ENCODE assay signal across 9 cellular contexts in genomic region chr6:162770136-162770535, GRCh38. TPM values are rescaled to one million over a fixed set of nuclear protein-coding genes. Genes with fewer than 3 reads are reported as not detected.
"Had no signal": no experiment of that assay in that cellular context is flagged by ENCODE, and none has a peak within 500 bp of the region (broad histone marks: within the 10 kb centered on the region; RNA-seq: fewer than 3 reads in every experiment).

No MANE protein-coding gene starts in this region.

- H3K4me3 ChIP-seq: GM12878 had no signal

- FAIRE-seq: G401.6, GM12878, GM12891, GM12892, GM18507, GM19239 had no signal

- ATAC-seq: GM12878 had no signal

- DNase-seq: GDM1, GF-D8 had no signal

RNA-seq across cellular contexts. Expression of gene PACRG, which starts 42.4 kb away (rescaled TPM):
- total RNA-seq: G401, GM12878 had no signal
- polyA plus RNA-seq: GM12878 had no signal
